2 cellular contexts compared by ENCODE assay signal in the genomic region with DNA sequence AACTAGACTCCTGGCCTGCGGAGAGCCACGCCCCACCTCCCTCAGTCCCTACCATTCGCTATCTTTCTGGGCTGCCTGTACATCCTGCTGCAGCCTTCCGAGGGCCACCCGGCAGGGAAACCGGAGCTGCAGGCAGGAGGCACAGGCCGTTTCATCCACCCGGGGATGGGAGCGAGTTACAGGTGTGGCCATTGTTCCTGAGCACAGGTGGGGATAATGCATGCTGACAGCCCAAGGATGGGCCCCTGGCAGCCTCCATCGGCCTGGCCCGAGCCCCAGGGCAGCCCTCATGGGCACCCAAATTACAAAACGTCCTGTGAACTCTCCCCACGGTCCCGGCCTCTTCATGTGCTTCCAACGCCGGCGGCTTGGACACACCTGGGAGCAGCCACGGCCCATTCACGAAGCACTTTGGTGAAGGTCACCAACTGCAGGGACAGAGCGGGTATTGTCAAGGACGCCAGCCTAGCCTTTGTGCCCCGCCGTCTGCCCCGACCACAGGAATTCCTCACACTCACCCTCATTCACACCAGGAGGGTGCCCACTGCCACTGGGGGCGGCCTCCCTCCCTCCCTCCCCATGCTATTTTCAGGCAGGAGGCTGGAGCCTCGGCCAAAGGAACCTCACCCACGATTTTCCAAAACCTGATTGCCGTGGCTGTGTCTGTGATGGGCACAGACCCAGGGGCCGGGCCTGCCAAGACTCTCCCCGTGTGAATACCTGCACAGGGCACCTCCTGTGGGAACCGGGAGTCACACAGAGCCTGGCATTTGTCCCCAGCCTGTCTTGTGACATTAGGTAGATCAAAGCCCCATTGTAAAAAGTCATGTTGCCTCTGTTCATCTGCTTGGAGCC.
TF ChIP-seq lines count a peak whose summit lies in the region.

No MANE protein-coding gene starts in this region.

TF ChIP-seq in Ishikawa, 13 proteins besides CTCF, POLR2A, EP300 and RAD21:
- TF ChIP-seq CEBPB (IDR thresholded peaks at IDR 0.05) (no peak), YY1 (IDR thresholded peaks at IDR 0.05; ENCODE audit: low read depth) (peak; percentile 61), ZBTB7A (IDR thresholded peaks at IDR 0.05; ENCODE audit: low read depth) (no peak), NFIC (IDR thresholded peaks at IDR 0.05) (peak; percentile 93), TEAD4 (IDR thresholded peaks at IDR 0.05) (peak; percentile 87), TCF12 (IDR thresholded peaks at IDR 0.05; ENCODE audit: low read depth) (peak; percentile 92), TAF1 (IDR thresholded peaks at IDR 0.05; ENCODE audit: low read depth) (peak; percentile 34; the same call in 1 of the 2 replicates), EGR1 (IDR thresholded peaks at IDR 0.05) (peak; percentile 73), FOXM1 (IDR thresholded peaks at IDR 0.05; ENCODE audit: borderline replicate concordance, low read depth) (peak; percentile 94)
- TF ChIP-seq, protein P1, sequence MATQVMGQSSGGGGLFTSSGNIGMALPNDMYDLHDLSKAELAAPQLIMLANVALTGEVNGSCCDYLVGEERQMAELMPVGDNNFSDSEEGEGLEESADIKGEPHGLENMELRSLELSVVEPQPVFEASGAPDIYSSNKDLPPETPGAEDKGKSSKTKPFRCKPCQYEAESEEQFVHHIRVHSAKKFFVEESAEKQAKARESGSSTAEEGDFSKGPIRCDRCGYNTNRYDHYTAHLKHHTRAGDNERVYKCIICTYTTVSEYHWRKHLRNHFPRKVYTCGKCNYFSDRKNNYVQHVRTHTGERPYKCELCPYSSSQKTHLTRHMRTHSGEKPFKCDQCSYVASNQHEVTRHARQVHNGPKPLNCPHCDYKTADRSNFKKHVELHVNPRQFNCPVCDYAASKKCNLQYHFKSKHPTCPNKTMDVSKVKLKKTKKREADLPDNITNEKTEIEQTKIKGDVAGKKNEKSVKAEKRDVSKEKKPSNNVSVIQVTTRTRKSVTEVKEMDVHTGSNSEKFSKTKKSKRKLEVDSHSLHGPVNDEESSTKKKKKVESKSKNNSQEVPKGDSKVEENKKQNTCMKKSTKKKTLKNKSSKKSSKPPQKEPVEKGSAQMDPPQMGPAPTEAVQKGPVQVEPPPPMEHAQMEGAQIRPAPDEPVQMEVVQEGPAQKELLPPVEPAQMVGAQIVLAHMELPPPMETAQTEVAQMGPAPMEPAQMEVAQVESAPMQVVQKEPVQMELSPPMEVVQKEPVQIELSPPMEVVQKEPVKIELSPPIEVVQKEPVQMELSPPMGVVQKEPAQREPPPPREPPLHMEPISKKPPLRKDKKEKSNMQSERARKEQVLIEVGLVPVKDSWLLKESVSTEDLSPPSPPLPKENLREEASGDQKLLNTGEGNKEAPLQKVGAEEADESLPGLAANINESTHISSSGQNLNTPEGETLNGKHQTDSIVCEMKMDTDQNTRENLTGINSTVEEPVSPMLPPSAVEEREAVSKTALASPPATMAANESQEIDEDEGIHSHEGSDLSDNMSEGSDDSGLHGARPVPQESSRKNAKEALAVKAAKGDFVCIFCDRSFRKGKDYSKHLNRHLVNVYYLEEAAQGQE (IDR thresholded peaks at IDR 0.05; ENCODE audit: low read depth) = no peak
- TF ChIP-seq, protein P2, sequence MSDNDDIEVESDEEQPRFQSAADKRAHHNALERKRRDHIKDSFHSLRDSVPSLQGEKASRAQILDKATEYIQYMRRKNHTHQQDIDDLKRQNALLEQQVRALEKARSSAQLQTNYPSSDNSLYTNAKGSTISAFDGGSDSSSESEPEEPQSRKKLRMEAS (IDR thresholded peaks at IDR 0.05) = peak; percentile 61

TF ChIP-seq in H1, 55 proteins besides CTCF, POLR2A, EP300 and RAD21:
- TF ChIP-seq CHD2 (IDR thresholded peaks at IDR 0.05; ENCODE audit: low read length) (no peak), KDM5A (IDR thresholded peaks at IDR 0.05; ENCODE audit: low read length) (no peak), TCF12 (IDR thresholded peaks at IDR 0.05; ENCODE audit: low read depth, low read length) (no peak), GTF2F1 (IDR thresholded peaks at IDR 0.05; ENCODE audit: borderline replicate concordance, low read depth, low read length) (no peak), MAFK (IDR thresholded peaks at IDR 0.05; ENCODE audit: low read depth, low read length) (no peak), NANOG (IDR thresholded peaks at IDR 0.05; ENCODE audit: insufficient read depth, low read depth, low read length, poor library complexity, severe bottlenecking) (no peak), JUN (IDR thresholded peaks at IDR 0.05; ENCODE audit: low read depth, low read length) (no peak), CREB1 (IDR thresholded peaks at IDR 0.05) (no peak), KDM1A (IDR thresholded peaks at IDR 0.05; ENCODE audit: borderline replicate concordance, low read length) (no peak), CBX5 (IDR thresholded peaks at IDR 0.05; ENCODE audit: low read depth, low read length) (no peak)
- TF ChIP-seq, protein P3, sequence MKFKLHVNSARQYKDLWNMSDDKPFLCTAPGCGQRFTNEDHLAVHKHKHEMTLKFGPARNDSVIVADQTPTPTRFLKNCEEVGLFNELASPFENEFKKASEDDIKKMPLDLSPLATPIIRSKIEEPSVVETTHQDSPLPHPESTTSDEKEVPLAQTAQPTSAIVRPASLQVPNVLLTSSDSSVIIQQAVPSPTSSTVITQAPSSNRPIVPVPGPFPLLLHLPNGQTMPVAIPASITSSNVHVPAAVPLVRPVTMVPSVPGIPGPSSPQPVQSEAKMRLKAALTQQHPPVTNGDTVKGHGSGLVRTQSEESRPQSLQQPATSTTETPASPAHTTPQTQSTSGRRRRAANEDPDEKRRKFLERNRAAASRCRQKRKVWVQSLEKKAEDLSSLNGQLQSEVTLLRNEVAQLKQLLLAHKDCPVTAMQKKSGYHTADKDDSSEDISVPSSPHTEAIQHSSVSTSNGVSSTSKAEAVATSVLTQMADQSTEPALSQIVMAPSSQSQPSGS (IDR thresholded peaks at IDR 0.05; ENCODE audit: low read length) = no peak
- TF ChIP-seq, protein P4, sequence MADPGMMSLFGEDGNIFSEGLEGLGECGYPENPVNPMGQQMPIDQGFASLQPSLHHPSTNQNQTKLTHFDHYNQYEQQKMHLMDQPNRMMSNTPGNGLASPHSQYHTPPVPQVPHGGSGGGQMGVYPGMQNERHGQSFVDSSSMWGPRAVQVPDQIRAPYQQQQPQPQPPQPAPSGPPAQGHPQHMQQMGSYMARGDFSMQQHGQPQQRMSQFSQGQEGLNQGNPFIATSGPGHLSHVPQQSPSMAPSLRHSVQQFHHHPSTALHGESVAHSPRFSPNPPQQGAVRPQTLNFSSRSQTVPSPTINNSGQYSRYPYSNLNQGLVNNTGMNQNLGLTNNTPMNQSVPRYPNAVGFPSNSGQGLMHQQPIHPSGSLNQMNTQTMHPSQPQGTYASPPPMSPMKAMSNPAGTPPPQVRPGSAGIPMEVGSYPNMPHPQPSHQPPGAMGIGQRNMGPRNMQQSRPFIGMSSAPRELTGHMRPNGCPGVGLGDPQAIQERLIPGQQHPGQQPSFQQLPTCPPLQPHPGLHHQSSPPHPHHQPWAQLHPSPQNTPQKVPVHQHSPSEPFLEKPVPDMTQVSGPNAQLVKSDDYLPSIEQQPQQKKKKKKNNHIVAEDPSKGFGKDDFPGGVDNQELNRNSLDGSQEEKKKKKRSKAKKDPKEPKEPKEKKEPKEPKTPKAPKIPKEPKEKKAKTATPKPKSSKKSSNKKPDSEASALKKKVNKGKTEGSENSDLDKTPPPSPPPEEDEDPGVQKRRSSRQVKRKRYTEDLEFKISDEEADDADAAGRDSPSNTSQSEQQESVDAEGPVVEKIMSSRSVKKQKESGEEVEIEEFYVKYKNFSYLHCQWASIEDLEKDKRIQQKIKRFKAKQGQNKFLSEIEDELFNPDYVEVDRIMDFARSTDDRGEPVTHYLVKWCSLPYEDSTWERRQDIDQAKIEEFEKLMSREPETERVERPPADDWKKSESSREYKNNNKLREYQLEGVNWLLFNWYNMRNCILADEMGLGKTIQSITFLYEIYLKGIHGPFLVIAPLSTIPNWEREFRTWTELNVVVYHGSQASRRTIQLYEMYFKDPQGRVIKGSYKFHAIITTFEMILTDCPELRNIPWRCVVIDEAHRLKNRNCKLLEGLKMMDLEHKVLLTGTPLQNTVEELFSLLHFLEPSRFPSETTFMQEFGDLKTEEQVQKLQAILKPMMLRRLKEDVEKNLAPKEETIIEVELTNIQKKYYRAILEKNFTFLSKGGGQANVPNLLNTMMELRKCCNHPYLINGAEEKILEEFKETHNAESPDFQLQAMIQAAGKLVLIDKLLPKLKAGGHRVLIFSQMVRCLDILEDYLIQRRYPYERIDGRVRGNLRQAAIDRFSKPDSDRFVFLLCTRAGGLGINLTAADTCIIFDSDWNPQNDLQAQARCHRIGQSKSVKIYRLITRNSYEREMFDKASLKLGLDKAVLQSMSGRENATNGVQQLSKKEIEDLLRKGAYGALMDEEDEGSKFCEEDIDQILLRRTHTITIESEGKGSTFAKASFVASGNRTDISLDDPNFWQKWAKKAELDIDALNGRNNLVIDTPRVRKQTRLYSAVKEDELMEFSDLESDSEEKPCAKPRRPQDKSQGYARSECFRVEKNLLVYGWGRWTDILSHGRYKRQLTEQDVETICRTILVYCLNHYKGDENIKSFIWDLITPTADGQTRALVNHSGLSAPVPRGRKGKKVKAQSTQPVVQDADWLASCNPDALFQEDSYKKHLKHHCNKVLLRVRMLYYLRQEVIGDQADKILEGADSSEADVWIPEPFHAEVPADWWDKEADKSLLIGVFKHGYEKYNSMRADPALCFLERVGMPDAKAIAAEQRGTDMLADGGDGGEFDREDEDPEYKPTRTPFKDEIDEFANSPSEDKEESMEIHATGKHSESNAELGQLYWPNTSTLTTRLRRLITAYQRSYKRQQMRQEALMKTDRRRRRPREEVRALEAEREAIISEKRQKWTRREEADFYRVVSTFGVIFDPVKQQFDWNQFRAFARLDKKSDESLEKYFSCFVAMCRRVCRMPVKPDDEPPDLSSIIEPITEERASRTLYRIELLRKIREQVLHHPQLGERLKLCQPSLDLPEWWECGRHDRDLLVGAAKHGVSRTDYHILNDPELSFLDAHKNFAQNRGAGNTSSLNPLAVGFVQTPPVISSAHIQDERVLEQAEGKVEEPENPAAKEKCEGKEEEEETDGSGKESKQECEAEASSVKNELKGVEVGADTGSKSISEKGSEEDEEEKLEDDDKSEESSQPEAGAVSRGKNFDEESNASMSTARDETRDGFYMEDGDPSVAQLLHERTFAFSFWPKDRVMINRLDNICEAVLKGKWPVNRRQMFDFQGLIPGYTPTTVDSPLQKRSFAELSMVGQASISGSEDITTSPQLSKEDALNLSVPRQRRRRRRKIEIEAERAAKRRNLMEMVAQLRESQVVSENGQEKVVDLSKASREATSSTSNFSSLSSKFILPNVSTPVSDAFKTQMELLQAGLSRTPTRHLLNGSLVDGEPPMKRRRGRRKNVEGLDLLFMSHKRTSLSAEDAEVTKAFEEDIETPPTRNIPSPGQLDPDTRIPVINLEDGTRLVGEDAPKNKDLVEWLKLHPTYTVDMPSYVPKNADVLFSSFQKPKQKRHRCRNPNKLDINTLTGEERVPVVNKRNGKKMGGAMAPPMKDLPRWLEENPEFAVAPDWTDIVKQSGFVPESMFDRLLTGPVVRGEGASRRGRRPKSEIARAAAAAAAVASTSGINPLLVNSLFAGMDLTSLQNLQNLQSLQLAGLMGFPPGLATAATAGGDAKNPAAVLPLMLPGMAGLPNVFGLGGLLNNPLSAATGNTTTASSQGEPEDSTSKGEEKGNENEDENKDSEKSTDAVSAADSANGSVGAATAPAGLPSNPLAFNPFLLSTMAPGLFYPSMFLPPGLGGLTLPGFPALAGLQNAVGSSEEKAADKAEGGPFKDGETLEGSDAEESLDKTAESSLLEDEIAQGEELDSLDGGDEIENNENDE (IDR thresholded peaks at IDR 0.05; ENCODE audit: insufficient replicate concordance, low read length) = no peak
TF ChIP-seq in H1: peak in this region for 0.
